ENCODE assay signal across 28 cellular contexts in the genomic region with DNA sequence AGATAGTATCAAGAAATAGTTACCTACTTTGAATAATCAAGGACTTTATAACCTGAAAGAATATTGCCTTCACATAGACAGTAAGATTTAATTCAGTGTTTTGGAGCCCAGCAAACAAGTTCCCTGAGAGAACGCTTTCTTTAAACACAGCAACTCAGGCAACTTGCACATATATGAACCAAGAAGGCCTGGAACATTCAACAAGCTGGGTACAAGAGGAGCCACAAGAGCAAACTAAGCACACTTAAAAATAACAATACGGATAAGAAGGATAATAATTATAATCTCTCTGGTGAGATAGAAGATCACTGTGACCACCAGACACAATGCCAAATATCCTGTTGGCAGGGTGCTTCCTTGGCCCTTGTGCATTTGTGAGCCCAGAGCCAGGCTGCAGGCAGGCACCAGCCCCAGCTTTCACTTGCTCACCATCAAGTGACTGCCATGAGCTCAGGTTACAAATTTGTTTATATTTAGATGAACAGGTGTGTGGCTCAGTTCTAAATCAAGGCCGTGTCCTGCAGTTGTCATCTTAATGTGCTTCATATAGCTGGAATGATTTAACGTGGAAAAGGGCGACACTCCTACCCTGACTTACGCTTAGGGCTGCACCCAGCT.
DNase-seq lines count a peak whose midpoint lies in the region; ATAC-seq and TF ChIP-seq lines count a peak whose summit lies in the region.
"Had no signal": no experiment of that assay in that cellular context is flagged by ENCODE, and none has a peak within 500 bp of the region (broad histone marks: within the 10 kb centered on the region; RNA-seq: fewer than 3 reads in every experiment).

No MANE protein-coding gene starts in this region.

- H3K27ac ChIP-seq in gastrocnemius medialis: peak overlapping the region; percentile 72 to 84 (median 73)
- H3K27ac ChIP-seq: A549, breast epithelium, left ventricle myocardium inferior, RWPE1, SK-N-MC, skin epidermis had no signal

- peak; percentile 49 for DNase-seq in NCI-H2107 treated with DMSO at 0.1 percent for 48 hours (lab: John Stamatoyannopoulos, UW; ENCODE audit: unreplicated experiment)
- no peak for DNase-seq in NCI-H2107 (lab: John Stamatoyannopoulos, UW)
- DNase-seq in NCI-H1417 (lab: John Stamatoyannopoulos, UW): peak in 2 of 3 experiments; percentile 53 to 80
- DNase-seq in NCI-H510A treated with DMSO at 0.1 percent for 48 hours (lab: John Stamatoyannopoulos, UW): peak; percentile 60
- peak; percentile 63 to 78 for DNase-seq in gastrocnemius medialis
- no peak for DNase-seq in GM19240 (ENCODE audit: insufficient read length, low spot score)
- no peak for DNase-seq in stimulated activated CD4-positive, alpha-beta T cell treated with anti-CD3 and anti-CD28 coated beads, Interleukin-2, amount 100 ng/mL, for 24 hours
- no peak for DNase-seq in globus pallidus (ENCODE audit: low spot score)
- DNase-seq: activated CD4-positive, alpha-beta memory T cell treated with anti-CD3 and anti-CD28 coated beads for 36 hours; activated CD4-positive, CD25-positive, alpha-beta regulatory T cell treated with anti-CD3 and anti-CD28 coated beads, Interleukin-2, amount 50 U/mL, for 72 hours; activated CD8-positive, alpha-beta memory T cell treated with anti-CD3 and anti-CD28 coated beads, Interleukin-2, amount 50 U/mL, for 48 hours; activated naive CD4-positive, alpha-beta T cell treated with anti-CD3 and anti-CD28 coated beads, Interleukin-2, amount 50 U/mL, for 16 hours; AML-193; amygdala; CD4-positive, alpha-beta memory T cell; GDM1; H9; left ventricle myocardium inferior; naive thymus-derived CD4-positive, alpha-beta T cell; NCI-H1092 treated with DMSO at 0.1 percent for 48 hours; NCI-H345; occipital lobe; stimulated activated naive CD8-positive, alpha-beta T cell treated with anti-CD3 and anti-CD28 coated beads, Interleukin-15, amount 100 ng/mL, for 72 hours had no signal

- no peak for TF ChIP-seq POLR2A in gastrocnemius medialis (IDR thresholded peaks at IDR 0.05)

- H3K9me3 ChIP-seq in gastrocnemius medialis: no peaks in the 10 kb centered on the region
- H3K9me3 ChIP-seq: A549, breast epithelium, left ventricle myocardium inferior had no signal

- ATAC-seq in gastrocnemius medialis: peak; percentile 98 to 99
- ATAC-seq: A549; naive thymus-derived CD4-positive, alpha-beta T cell; stimulated activated naive CD8-positive, alpha-beta T cell treated with anti-CD3 and anti-CD28 coated beads, Interleukin-15, amount 100 ng/mL, for 72 hours had no signal

- H3K27me3 ChIP-seq in gastrocnemius medialis: no peaks in the 10 kb centered on the region
- H3K27me3 ChIP-seq: breast epithelium had no signal

- intact Hi-C loops in gastrocnemius medialis (cut with DNase I; ENCODE audit: low total_unique reads): loop anchor here (1.0 kb wide), 1 partner anchor 33 kb away; no protein-coding TSS in a partner anchor

- H3K4me1 ChIP-seq in gastrocnemius medialis: peaks cover 20% of the 10 kb centered on the region in 2 donors
- H3K4me1 ChIP-seq: A549, breast epithelium had no signal

- TF ChIP-seq CTCF in gastrocnemius medialis (IDR thresholded peaks at IDR 0.05 in 4 of 5, conservative IDR thresholded peaks at IDR 0.05 in 1 of 5): no peak

- in situ Hi-C loops in gastrocnemius medialis (cut with MboI; ENCODE audit: low sequenced_read_pairs in 4 of 4): no loop called here

- H3K4me3 ChIP-seq in gastrocnemius medialis: no peak overlapping the region
- H3K4me3 ChIP-seq: A549, breast epithelium, left ventricle myocardium inferior, SK-N-MC, skin epidermis had no signal

- no peaks in the 10 kb centered on the region for H3K36me3 ChIP-seq in gastrocnemius medialis
- H3K36me3 ChIP-seq: breast epithelium, left ventricle myocardium inferior had no signal

Comparison
In these comparisons a context has a peak if more than half of its experiments do, and no peak if none do; other contexts are left out.
1. DNase-seq: peak in NCI-H2107 treated with DMSO at 0.1 percent for 48 hours (single experiment), NCI-H1417 (2 of 3), NCI-H510A treated with DMSO at 0.1 percent for 48 hours (single experiment) and gastrocnemius medialis (2 of 2); none in NCI-H2107 (single experiment), GM19240 (single experiment), stimulated activated CD4-positive, alpha-beta T cell treated with anti-CD3 and anti-CD28 coated beads, Interleukin-2, amount 100 ng/mL, for 24 hours (0 of 2) and globus pallidus (single experiment).